ENCODE assay signal across 33 cellular contexts in genomic region chr10:90168244-90168643, GRCh38.
"Had no signal": no experiment of that assay in that cellular context is flagged by ENCODE, and none has a peak within 500 bp of the region (broad histone marks: within the 10 kb centered on the region; RNA-seq: fewer than 3 reads in every experiment).

No MANE protein-coding gene starts in this region.

- H3K4me2 ChIP-seq: KMS-11, SK-N-SH had no signal

- H3K27ac Mint-ChIP-seq: activated CD4-positive, alpha-beta memory T cell treated with anti-CD3 and anti-CD28 coated beads for 36 hours; activated CD4-positive, alpha-beta T cell treated with anti-CD3 and anti-CD28 coated beads, Interleukin-2, amount 10 ng/mL, durations not matched to agents 24 days and 14 days; activated naive CD4-positive, alpha-beta T cell treated with anti-CD3 and anti-CD28 coated beads for 36 hours; activated naive CD4-positive, alpha-beta T cell treated with anti-CD3 and anti-CD28 coated beads, Interleukin-2, amount 50 U/mL, for 72 hours; activated T-helper 1 cell treated with anti-CD3 and anti-CD28 coated beads, Interleukin-12 subunit alpha, Interleukin-12 subunit beta, Interleukin-2, Interleukin-4 antibody, amounts not matched to agents 30 ng/mL and 10 ng/mL and 1 ng/mL, durations not matched to agents 14 hours and 24 hours and 36 hours; T-helper 1 cell treated with Interleukin-12 subunit alpha and Interleukin-12 subunit beta and Interleukin-4 antibody, amounts not matched to agents 30 μg/mL and 1 μg/mL, for 36 hours; T-helper 2 cell treated with Interferon-gamma antibody and Interleukin-4, amounts not matched to agents 5 μg/mL and 100 μg/mL, for 36 hours had no signal

- H3K27me3 Mint-ChIP-seq: activated CD4-positive, alpha-beta memory T cell treated with anti-CD3 and anti-CD28 coated beads for 36 hours; activated CD4-positive, alpha-beta T cell treated with anti-CD3 and anti-CD28 coated beads, Interleukin-2, amount 10 ng/mL, durations not matched to agents 24 days and 14 days had no signal

- H3K36me3 Mint-ChIP-seq: activated CD4-positive, alpha-beta memory T cell treated with anti-CD3 and anti-CD28 coated beads for 36 hours; activated naive CD4-positive, alpha-beta T cell treated with anti-CD3 and anti-CD28 coated beads, Interleukin-2, amount 50 U/mL, for 72 hours had no signal

- DNase-seq: activated CD4-positive, alpha-beta memory T cell treated with anti-CD3 and anti-CD28 coated beads for 36 hours; activated CD4-positive, alpha-beta T cell treated with anti-CD3 and anti-CD28 coated beads, Interleukin-2, amount 10 ng/mL, durations not matched to agents 24 days and 14 days; activated CD8-positive, alpha-beta memory T cell treated with anti-CD3 and anti-CD28 coated beads, Interleukin-2, amount 50 U/mL, for 4 hours; activated gamma-delta T cell treated with Interleukin-2 at 50 U/mL for 16 hours; activated naive CD4-positive, alpha-beta T cell treated with anti-CD3 and anti-CD28 coated beads for 36 hours; activated T-cell treated with anti-CD3 and anti-CD28 coated beads for 4 hours; activated T-cell treated with anti-CD3 and anti-CD28 coated beads, Interleukin-2, amount 50 U/mL, for 4 hours; adrenal gland; body of pancreas; central memory CD4-positive, alpha-beta T cell; MM.1S; NCI-H1048; NCI-H1436 treated with DMSO at 0.1 percent for 48 hours; NCI-H1694 treated with DMSO at 0.1 percent for 48 hours; NCI-H2029 treated with DMSO at 0.1 percent for 48 hours; NCI-H2107; NCI-H2171; NCI-H510A; NCI-H526; NCI-H748 treated with DMSO at 0.1 percent for 48 hours; NK-92 treated with Interleukin-12 subunit alpha and Interleukin-12 subunit beta, amount 100 ng/mL, for 24 hours; SHP77 treated with DMSO at 0.1 percent for 48 hours; SK-N-SH had no signal

- H3K9me3 ChIP-seq: adrenal gland, body of pancreas, SJSA1, SK-N-SH had no signal

- H3K27ac ChIP-seq: adrenal gland, body of pancreas, breast epithelium, KMS-11, SJSA1 had no signal

- H3K4me3 ChIP-seq: adrenal gland, body of pancreas, breast epithelium, SJSA1 had no signal

- H3K27me3 ChIP-seq: adrenal gland, body of pancreas, breast epithelium, SJSA1 had no signal

- H3K4me3 Mint-ChIP-seq: activated CD4-positive, alpha-beta memory T cell treated with anti-CD3 and anti-CD28 coated beads for 36 hours; activated CD4-positive, alpha-beta T cell treated with anti-CD3 and anti-CD28 coated beads, Interleukin-2, amount 10 ng/mL, durations not matched to agents 24 days and 14 days; activated naive CD4-positive, alpha-beta T cell treated with anti-CD3 and anti-CD28 coated beads for 36 hours; activated T-cell treated with anti-CD3 and anti-CD28 coated beads, Interleukin-2, amount 50 U/mL, for 4 hours; activated T-helper 1 cell treated with anti-CD3 and anti-CD28 coated beads, Interleukin-12 subunit alpha, Interleukin-12 subunit beta, Interleukin-2, Interleukin-4 antibody, amounts not matched to agents 30 ng/mL and 10 ng/mL and 1 ng/mL, durations not matched to agents 14 hours and 24 hours and 36 hours; T-helper 1 cell treated with Interleukin-12 subunit alpha and Interleukin-12 subunit beta and Interleukin-4 antibody, amounts not matched to agents 30 μg/mL and 1 μg/mL, for 36 hours; T-helper 2 cell treated with Interferon-gamma antibody and Interleukin-4, amounts not matched to agents 5 μg/mL and 100 μg/mL, for 36 hours had no signal

- ATAC-seq: activated naive CD4-positive, alpha-beta T cell treated with anti-CD3 and anti-CD28 coated beads, Interleukin-2, amount 50 U/mL, for 72 hours; activated T-cell treated with anti-CD3 and anti-CD28 coated beads, Interleukin-2, amount 50 U/mL, for 4 hours; body of pancreas; Panc1 had no signal

- FAIRE-seq: astrocyte, TTC549 had no signal

- H3K4me1 ChIP-seq: adrenal gland, body of pancreas, breast epithelium, SJSA1 had no signal

- H3K36me3 ChIP-seq: adrenal gland, breast epithelium, SJSA1 had no signal

- H3K9me3 Mint-ChIP-seq: activated CD4-positive, alpha-beta memory T cell treated with anti-CD3 and anti-CD28 coated beads for 36 hours; activated CD4-positive, alpha-beta T cell treated with anti-CD3 and anti-CD28 coated beads, Interleukin-2, amount 10 ng/mL, durations not matched to agents 24 days and 14 days; activated naive CD4-positive, alpha-beta T cell treated with anti-CD3 and anti-CD28 coated beads for 36 hours; activated T-helper 1 cell treated with anti-CD3 and anti-CD28 coated beads, Interleukin-12 subunit alpha, Interleukin-12 subunit beta, Interleukin-2, Interleukin-4 antibody, amounts not matched to agents 30 ng/mL and 10 ng/mL and 1 ng/mL, durations not matched to agents 14 hours and 24 hours and 36 hours; T-helper 2 cell treated with Interferon-gamma antibody and Interleukin-4, amounts not matched to agents 5 μg/mL and 100 μg/mL, for 36 hours had no signal

- H3K4me1 Mint-ChIP-seq: activated CD4-positive, alpha-beta T cell treated with anti-CD3 and anti-CD28 coated beads, Interleukin-2, amount 10 ng/mL, durations not matched to agents 24 days and 14 days had no signal

- H3K9ac ChIP-seq: KMS-11, SK-N-SH had no signal
